1 cellular context compared by ENCODE assay signal in the genomic region with DNA sequence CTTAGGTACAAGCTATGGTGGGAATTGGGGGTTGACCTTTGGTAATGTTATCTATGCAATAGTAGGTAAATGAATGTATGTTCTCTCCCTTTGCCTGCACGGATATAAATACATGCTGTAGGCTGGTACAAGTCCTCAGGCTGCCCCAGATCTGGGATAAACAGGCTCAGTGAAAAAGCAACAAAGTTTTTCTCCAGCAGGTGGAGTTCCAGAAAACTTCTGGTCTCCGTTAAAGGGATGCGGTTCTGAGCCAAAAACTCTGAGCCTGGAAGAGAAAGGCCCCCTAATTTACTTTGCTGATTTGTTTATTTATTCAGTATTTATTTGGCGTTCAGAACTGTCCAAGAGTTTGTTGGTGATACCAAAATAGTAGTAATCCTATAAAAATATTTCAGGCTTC.
TF ChIP-seq lines count a peak whose summit lies in the region.

No MANE protein-coding gene starts in this region.

TF ChIP-seq in H1, 55 proteins besides CTCF, POLR2A, EP300 and RAD21 (continued from another document):
- TF ChIP-seq SP2 (IDR thresholded peaks at IDR 0.05; ENCODE audit: low read length), result no peak
- no peak for TF ChIP-seq SIN3A (conservative IDR thresholded peaks at IDR 0.05 in 1 of 2, IDR thresholded peaks at IDR 0.05 in 1 of 2; ENCODE audit: low read depth in 1 of 2, low read length in 2 of 2)
- no peak for TF ChIP-seq HDAC6 (IDR thresholded peaks at IDR 0.05; ENCODE audit: low read depth, low read length)
- no peak for TF ChIP-seq RXRA (IDR thresholded peaks at IDR 0.05; ENCODE audit: insufficient read depth, low read depth, low read length)
- no peak for TF ChIP-seq CBX5 (IDR thresholded peaks at IDR 0.05; ENCODE audit: low read depth, low read length)
- TF ChIP-seq ATF3 (IDR thresholded peaks at IDR 0.05; ENCODE audit: insufficient read depth, low read depth, low read length), result no peak
